9 cellular contexts compared by ENCODE assay signal in genomic region chr5:127011961-127012644, GRCh38. TPM values are rescaled to one million over a fixed set of nuclear protein-coding genes. Genes with fewer than 3 reads are reported as not detected.
DNase-seq lines count a peak whose midpoint lies in the region; ATAC-seq and TF ChIP-seq lines count a peak whose summit lies in the region.
"Had no signal": no experiment of that assay in that cellular context is flagged by ENCODE, and none has a peak within 500 bp of the region (broad histone marks: within the 10 kb centered on the region; RNA-seq: fewer than 3 reads in every experiment).

No MANE protein-coding gene starts in this region.

- H3K36me3 ChIP-seq in skeletal muscle tissue (ENCODE audit: control insufficient read depth in 3 of 3, insufficient read depth in 3 of 3, low read length in 3 of 3) = no peaks in the 10 kb centered on the region
- no peaks in the 10 kb centered on the region for H3K36me3 ChIP-seq in neural progenitor cell

- H3K4me3 Mint-ChIP-seq in neural progenitor cell = no peak overlapping the region
- H3K4me3 Mint-ChIP-seq: WTC11 had no signal

- H3K27ac ChIP-seq in skeletal muscle tissue (ENCODE audit: low read depth, low read length) (peak overlapping the region; percentile 72), neural progenitor cell (no peak overlapping the region)

- H3K4me1 ChIP-seq in skeletal muscle tissue (ENCODE audit: control insufficient read depth in 3 of 3, insufficient read depth in 3 of 3, low read length in 3 of 3) = peaks cover 7 to 23% (median 23%) of the 10 kb centered on the region in 3 donors
- no peaks in the 10 kb centered on the region for H3K4me1 ChIP-seq in neural progenitor cell

- H3K36me3 Mint-ChIP-seq in neural progenitor cell = no peaks in the 10 kb centered on the region
- H3K36me3 Mint-ChIP-seq: WTC11 had no signal

- no peaks in the 10 kb centered on the region for H3K9me3 Mint-ChIP-seq in neural progenitor cell
- H3K9me3 Mint-ChIP-seq: WTC11 had no signal

- no peaks in the 10 kb centered on the region for H4K20me1 ChIP-seq in neural progenitor cell (ENCODE audit: low read depth)

- no peak overlapping the region for H3K27ac Mint-ChIP-seq in neural progenitor cell
- H3K27ac Mint-ChIP-seq: WTC11 had no signal

- no peaks in the 10 kb centered on the region for H3K79me2 ChIP-seq in neural progenitor cell (ENCODE audit: low read depth)

- no peak overlapping the region for H3K4me2 ChIP-seq in neural progenitor cell

- H3K27me3 ChIP-seq in skeletal muscle tissue (ENCODE audit: control insufficient read depth in 3 of 3, insufficient read depth in 3 of 3, low read length in 3 of 3) = no peaks in the 10 kb centered on the region
- H3K27me3 ChIP-seq in neural progenitor cell = no peaks in the 10 kb centered on the region

- ATAC-seq in GM19324 (IDR thresholded peaks at IDR 0.05; ENCODE audit: low FRiP score, unreplicated experiment) = peak; percentile 73
- ATAC-seq in HG02678 (IDR thresholded peaks at IDR 0.05; ENCODE audit: unreplicated experiment) = peak; percentile 68
- ATAC-seq: WTC11 had no signal

- no peaks in the 10 kb centered on the region for H3K4me1 Mint-ChIP-seq in neural progenitor cell

- H3K4me3 ChIP-seq in skeletal muscle tissue (ENCODE audit: low read length in 3 of 3) (peak overlapping the region in 1 of 3 donors; percentile 3), neural progenitor cell (no peak overlapping the region)

- H2AFZ ChIP-seq in neural progenitor cell (replicated peaks) = no peak overlapping the region

- H3K9me3 ChIP-seq in skeletal muscle tissue (ENCODE audit: control insufficient read depth in 3 of 3, low read length in 3 of 3) (no peaks in the 10 kb centered on the region), neural progenitor cell (ENCODE audit: low read depth) (no peaks in the 10 kb centered on the region)

- TF ChIP-seq CTCF in neural progenitor cell (IDR thresholded peaks at IDR 0.05) = no peak

- H3K9ac ChIP-seq in skeletal muscle tissue (ENCODE audit: low read depth in 1 of 3, low read length in 3 of 3) (no peak overlapping the region), neural progenitor cell (no peak overlapping the region)

- H3F3A ChIP-seq in neural progenitor cell (ENCODE audit: low read depth) = no peaks in the 10 kb centered on the region

- peak; percentile 15 for DNase-seq in M059J (ENCODE audit: low read depth)
- DNase-seq in neural progenitor cell (ENCODE audit: low spot score) = no peak
- no peak for DNase-seq in stimulated activated CD4-positive, alpha-beta T cell treated with anti-CD3 and anti-CD28 coated beads, Interleukin-12 subunit alpha, Interleukin-12 subunit beta, amount 100 ng/mL, for 4 hours
- DNase-seq in KG1 (lab: John Stamatoyannopoulos, UW) = no peak
- DNase-seq: NCI-H2029 had no signal

- no peaks in the 10 kb centered on the region for H3K27me3 Mint-ChIP-seq in neural progenitor cell (ENCODE audit: insufficient read depth, low read depth)

RNA-seq across cellular contexts. Expression of gene MARCHF3, which starts 18.3 kb away (rescaled TPM):
- total RNA-seq in M059J (2014; rRNA removed; shearing (Covaris generic)) = 4.9 and 8.7 TPM in 2 replicates
- total RNA-seq in skeletal muscle tissue = 18.8 TPM
- total RNA-seq in neural progenitor cell (ENCODE audit: low replicate concordance) = 0.53 and 6.1 TPM in 2 replicates
